ENCODE assay signal across 21 cellular contexts in the genomic region with DNA sequence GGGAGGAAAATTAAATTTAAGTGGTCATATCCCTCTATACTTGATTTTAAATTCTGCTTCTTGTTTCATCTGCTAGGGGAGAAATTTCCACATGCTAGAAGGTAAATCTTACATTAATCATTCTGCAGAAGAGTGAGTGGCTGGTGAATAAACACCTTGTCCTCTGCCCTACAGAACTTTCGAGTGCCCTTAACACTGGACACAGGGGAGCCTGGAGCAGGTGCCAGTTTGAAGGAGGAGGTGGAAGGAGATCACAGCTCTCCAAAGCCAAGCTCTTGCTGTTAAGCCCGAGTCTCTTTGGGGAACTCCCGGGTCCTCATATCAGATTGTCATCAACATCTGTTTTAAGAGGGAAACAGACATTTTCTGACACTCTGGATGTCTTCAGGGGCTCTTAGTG. TPM values are rescaled to one million over a fixed set of nuclear protein-coding genes. Genes with fewer than 3 reads are reported as not detected.
DNase-seq lines count a peak whose midpoint lies in the region; ATAC-seq and TF ChIP-seq lines count a peak whose summit lies in the region.
"Had no signal": no experiment of that assay in that cellular context is flagged by ENCODE, and none has a peak within 500 bp of the region (broad histone marks: within the 10 kb centered on the region; RNA-seq: fewer than 3 reads in every experiment).

No MANE protein-coding gene starts in this region.

- H3K27ac ChIP-seq in ACC112 (ENCODE audit: low read depth, low read length): peak overlapping the region; percentile 72
- H3K27ac ChIP-seq in lung (ENCODE audit: low read depth in 1 of 2, low read length in 1 of 2): peak overlapping the region in 1 of 2 donors; percentile 40
- H3K27ac ChIP-seq: RWPE1 had no signal

- peak overlapping the region; percentile 27 for H3K27ac Mint-ChIP-seq in dendritic cell treated with granulocyte-macrophage colony-stimulating factor and Interleukin-4, amounts not matched to agents 40 ng/mL and 50 ng/mL, for 4 days
- H3K27ac Mint-ChIP-seq in stimulated activated naive B cell treated with anti-CD40 and anti-IgM and Interleukin-4, amounts not matched to agents 10 μg/mL and 1 μg/mL and 100 μg/mL, for 72 hours: no peak overlapping the region
- H3K27ac Mint-ChIP-seq in Caco-2 (ENCODE audit: unreplicated experiment): no peak overlapping the region
- H3K27ac Mint-ChIP-seq: B cell, GM23338 had no signal

- peaks cover 21% of the 10 kb centered on the region for H3K9me3 Mint-ChIP-seq in dendritic cell treated with granulocyte-macrophage colony-stimulating factor and Interleukin-4, amounts not matched to agents 40 ng/mL and 50 ng/mL, for 4 days
- peaks cover 10 to 11% of the 10 kb centered on the region in 2 donors for H3K9me3 Mint-ChIP-seq in stimulated activated naive B cell treated with anti-CD40 and anti-IgM and Interleukin-4, amounts not matched to agents 10 μg/mL and 1 μg/mL and 100 μg/mL, for 72 hours
- peaks cover 23% of the 10 kb centered on the region for H3K9me3 Mint-ChIP-seq in Caco-2 (ENCODE audit: unreplicated experiment)

- H3K4me3 ChIP-seq in ACC112 (ENCODE audit: low read depth, low read length): no peak overlapping the region
- no peak overlapping the region for H3K4me3 ChIP-seq in lung
- H3K4me3 ChIP-seq in Caco-2 (ENCODE audit: low read depth, low read length): no peak overlapping the region
- H3K4me3 ChIP-seq: GM23338 had no signal

- peaks cover 27% of the 10 kb centered on the region for H3K4me1 Mint-ChIP-seq in dendritic cell treated with granulocyte-macrophage colony-stimulating factor and Interleukin-4, amounts not matched to agents 40 ng/mL and 50 ng/mL, for 4 days (ENCODE audit: low read depth)
- peaks cover 2 to 8% of the 10 kb centered on the region in 2 donors for H3K4me1 Mint-ChIP-seq in stimulated activated naive B cell treated with anti-CD40 and anti-IgM and Interleukin-4, amounts not matched to agents 10 μg/mL and 1 μg/mL and 100 μg/mL, for 72 hours
- no peaks in the 10 kb centered on the region for H3K4me1 Mint-ChIP-seq in Caco-2 (ENCODE audit: low read depth, unreplicated experiment)

- peak overlapping the region; percentile 37 for H2AFZ ChIP-seq in ACC112 (ENCODE audit: low read length, unreplicated experiment)
- H2AFZ ChIP-seq: GM23338 had no signal

- no peaks in the 10 kb centered on the region for H3K27me3 ChIP-seq in ACC112 (ENCODE audit: insufficient read depth, low read length)
- no peaks in the 10 kb centered on the region for H3K27me3 ChIP-seq in lung (ENCODE audit: control insufficient read depth, insufficient read depth)
- H3K27me3 ChIP-seq in Caco-2 (replicated peaks; ENCODE audit: control insufficient read depth, insufficient read depth, low read length): no peaks in the 10 kb centered on the region

- peaks cover 11% of the 10 kb centered on the region for H3K36me3 Mint-ChIP-seq in dendritic cell treated with granulocyte-macrophage colony-stimulating factor and Interleukin-4, amounts not matched to agents 40 ng/mL and 50 ng/mL, for 4 days (ENCODE audit: low read depth)
- H3K36me3 Mint-ChIP-seq in stimulated activated naive B cell treated with anti-CD40 and anti-IgM and Interleukin-4, amounts not matched to agents 10 μg/mL and 1 μg/mL and 100 μg/mL, for 72 hours: peaks cover 32 to 52% of the 10 kb centered on the region in 2 donors
- H3K36me3 Mint-ChIP-seq in Caco-2 (ENCODE audit: insufficient read depth, unreplicated experiment): no peaks in the 10 kb centered on the region

- DNase-seq in OCI-M1 (lab: John Stamatoyannopoulos, UW): peak; percentile 7
- peak; percentile 68 for DNase-seq in lung (ENCODE audit: low spot score)
- no peak for DNase-seq in effector CD8-positive, alpha-beta T cell (lab: John Stamatoyannopoulos, UW)
- DNase-seq in stimulated activated naive B cell treated with anti-CD40 and anti-IgM and Interleukin-4, amounts not matched to agents 10 μg/mL and 1 μg/mL and 100 μg/mL, for 72 hours: no peak
- DNase-seq in NOMO-1 treated with DMSO at 0.1 percent for 48 hours (lab: John Stamatoyannopoulos, UW; ENCODE audit: unreplicated experiment): no peak
- DNase-seq in Caco-2: no peak
- DNase-seq: DMS 273 treated with DMSO at 0.1 percent for 48 hours; KBM-7; NCI-H1105 treated with DMSO at 0.1 percent for 48 hours; NCI-H187; NCI-H2107; NCI-H510A; NCI-H748 treated with DMSO at 0.1 percent for 48 hours; NK-92 treated with Interleukin-12 subunit alpha and Interleukin-12 subunit beta, amount 100 ng/mL, for 24 hours had no signal

- CTCF ChIA-PET in Caco-2 (lab: Charles Lee): no interaction called here

- H3K36me3 ChIP-seq in ACC112 (ENCODE audit: insufficient read depth, low read length) (no peaks in the 10 kb centered on the region; the same call in 1 of the 2 replicates), lung (ENCODE audit: control insufficient read depth in 2 of 2, insufficient read depth in 2 of 2, low read length in 2 of 2) (no peaks in the 10 kb centered on the region), Caco-2 (ENCODE audit: control insufficient read depth, insufficient read depth, low read length) (no peaks in the 10 kb centered on the region)

- WGBS in lung, 2 donors: 34 to 35% methylated on average over 3 of the region's 3 CpGs

- no peaks in the 10 kb centered on the region for H3K79me2 ChIP-seq in ACC112 (ENCODE audit: control insufficient read depth, insufficient read depth, low read length, unreplicated experiment)

- H3K9me3 ChIP-seq in lung (ENCODE audit: control insufficient read depth in 2 of 2, insufficient read depth in 1 of 2, low read length in 1 of 2) (peaks cover 0 to 1% of the 10 kb centered on the region in 2 donors), Caco-2 (no peaks in the 10 kb centered on the region; the same call in 1 of the 2 replicates)

- H3K4me1 ChIP-seq in ACC112 (ENCODE audit: control insufficient read depth, insufficient read depth, low read length, unreplicated experiment) (peaks cover 21% of the 10 kb centered on the region), lung (ENCODE audit: control insufficient read depth in 2 of 2, insufficient read depth in 2 of 2, low read length in 2 of 2) (peaks cover 0 to 1% of the 10 kb centered on the region in 2 donors), Caco-2 (no peaks in the 10 kb centered on the region)

- intact Hi-C loops in dendritic cell treated with granulocyte-macrophage colony-stimulating factor and Interleukin-4, amounts not matched to agents 40 ng/mL and 50 ng/mL, for 4 days (cut with micrococcal nuclease): no loop called here
- intact Hi-C loops in Caco-2 (cut with micrococcal nuclease; ENCODE audit: unreplicated experiment): no loop called here

- ATAC-seq in lung (ENCODE audit: insufficient read depth, low FRiP score): peak; percentile 67
- no peak for ATAC-seq in stimulated activated naive B cell treated with anti-CD40 and anti-IgM and Interleukin-4, amounts not matched to agents 10 μg/mL and 1 μg/mL and 100 μg/mL, for 72 hours (replicated peaks)
- ATAC-seq: GM23338, HCT116 had no signal

- peaks cover 33% of the 10 kb centered on the region for H3K27me3 Mint-ChIP-seq in dendritic cell treated with granulocyte-macrophage colony-stimulating factor and Interleukin-4, amounts not matched to agents 40 ng/mL and 50 ng/mL, for 4 days
- peaks cover 44 to 60% of the 10 kb centered on the region in 2 donors for H3K27me3 Mint-ChIP-seq in stimulated activated naive B cell treated with anti-CD40 and anti-IgM and Interleukin-4, amounts not matched to agents 10 μg/mL and 1 μg/mL and 100 μg/mL, for 72 hours
- no peaks in the 10 kb centered on the region for H3K27me3 Mint-ChIP-seq in Caco-2 (ENCODE audit: insufficient read depth, unreplicated experiment)

- TF ChIP-seq CTCF in lung (IDR thresholded peaks at IDR 0.05; ENCODE audit: control extremely low read depth, extremely low read depth) (no peak), Caco-2 (IDR thresholded peaks at IDR 0.05; ENCODE audit: insufficient read depth in 1 of 2, low read depth in 1 of 2, low read length in 1 of 2, severe bottlenecking in 1 of 2, unreplicated experiment in 1 of 2) (no peak)

- H3K4me3 Mint-ChIP-seq in dendritic cell treated with granulocyte-macrophage colony-stimulating factor and Interleukin-4, amounts not matched to agents 40 ng/mL and 50 ng/mL, for 4 days: no peak overlapping the region
- H3K4me3 Mint-ChIP-seq in stimulated activated naive B cell treated with anti-CD40 and anti-IgM and Interleukin-4, amounts not matched to agents 10 μg/mL and 1 μg/mL and 100 μg/mL, for 72 hours: no peak overlapping the region
- H3K4me3 Mint-ChIP-seq in Caco-2 (ENCODE audit: unreplicated experiment): no peak overlapping the region
- H3K4me3 Mint-ChIP-seq: B cell, GM23338 had no signal

- no TSS peak for BruUV-seq in Caco-2 (replicated peaks; lab: Mats Ljungman, UMichigan)

- POLR2A ChIA-PET in Caco-2 (lab: Charles Lee): no interaction called here

RNA-seq across cellular contexts. Expression of a gene that starts 31.3 kb away (rescaled TPM):
- total RNA-seq in lung (100 to 1,000 TPM; 220 to 243 TPM), Caco-2 (2022) (6.0 and 12.3 TPM in 2 replicates)
- polyA plus RNA-seq in lung: 100 to 1,000 TPM; 162 to 257 TPM
- total RNA-seq: OCI-LY7 had no signal

RNA-seq across cellular contexts. Expression of a gene that starts 31.9 kb away (rescaled TPM):
- total RNA-seq in lung: 10 to 100 TPM; 62.3 to 65.0 TPM
- 100 to 1,000 TPM in 1 of 2 donors, 10 to 100 TPM in 1; 21.7 to 126 TPM for polyA plus RNA-seq in lung
- total RNA-seq in Caco-2 (2022): 26.2 and 42.8 TPM in 2 replicates

Comparison
In these comparisons a context has a peak if more than half of its experiments do, and no peak if none do; other contexts are left out.
1. DNase-seq: peak in OCI-M1 (single experiment) and lung (single experiment); none in effector CD8-positive, alpha-beta T cell (single experiment), stimulated activated naive B cell treated with anti-CD40 and anti-IgM and Interleukin-4, amounts not matched to agents 10 μg/mL and 1 μg/mL and 100 μg/mL, for 72 hours (single experiment), NOMO-1 treated with DMSO at 0.1 percent for 48 hours (single experiment) and Caco-2 (0 of 2).
2. RNA of a gene that starts 31.3 kb away (total RNA-seq): 220 to 243 TPM in lung; 6.0 to 12.3 TPM in Caco-2; every median in the first group is over 10 times any median in the second.